ENCODE assay signal across 1 cellular context in the genomic region with DNA sequence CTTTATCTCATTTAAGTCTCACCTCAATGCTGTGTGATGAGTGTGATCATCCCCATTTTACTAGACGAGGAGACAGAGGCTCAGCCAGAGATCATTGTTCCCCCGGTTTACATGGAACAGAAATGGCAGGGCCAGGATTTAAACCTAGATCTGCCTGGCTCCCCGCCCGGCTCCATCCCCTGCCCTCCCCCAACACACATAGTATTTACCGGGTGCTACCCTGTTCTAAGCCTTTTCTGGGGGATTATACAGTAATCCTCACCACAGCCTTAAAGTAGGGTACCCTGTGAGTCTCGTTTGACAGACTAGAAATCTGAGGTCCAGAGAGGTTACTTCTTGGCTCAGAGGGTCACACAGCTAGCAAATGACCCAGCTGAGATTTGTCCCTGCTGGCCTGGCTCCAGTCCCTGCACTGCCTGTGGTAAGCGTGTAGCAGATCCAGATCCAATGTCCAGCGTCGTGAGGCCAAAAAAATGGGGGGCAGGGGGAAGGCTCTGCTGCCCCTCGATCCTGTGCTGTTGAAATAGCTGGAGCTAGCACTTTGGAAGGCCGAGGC.
TF ChIP-seq lines count a peak whose summit lies in the region.

No MANE protein-coding gene starts in this region.

TF ChIP-seq in GM23338, 12 proteins besides CTCF, POLR2A, EP300 and RAD21 (continued from another document):
- no peak for TF ChIP-seq CREB1 (CRISPR knock-in tag; IDR thresholded peaks at IDR 0.05; ENCODE audit: low read depth)
- TF ChIP-seq ZNF331 (CRISPR knock-in tag; IDR thresholded peaks at IDR 0.05; ENCODE audit: low read depth): no peak
- no peak for TF ChIP-seq POLR2AphosphoS5 (IDR thresholded peaks at IDR 0.05; ENCODE audit: low read depth)
